ENCODE assay signal across 8 cellular contexts in genomic region chr17:43338886-43339516, GRCh38. TPM values are rescaled to one million over a fixed set of nuclear protein-coding genes. Genes with fewer than 3 reads are reported as not detected.
DNase-seq lines count a peak whose midpoint lies in the region; ATAC-seq, FAIRE-seq and TF ChIP-seq lines count a peak whose summit lies in the region.

No MANE protein-coding gene starts in this region.

- peaks cover 16% of the 10 kb centered on the region for H3K4me1 ChIP-seq in SJSA1 (replicated peaks)
- H3K4me1 ChIP-seq in adipocyte (ENCODE audit: control insufficient read depth, insufficient read depth, low read length): peaks cover 24% of the 10 kb centered on the region
- H3K4me1 ChIP-seq in right atrium auricular region: peaks cover 0 to 19% of the 10 kb centered on the region in 2 donors
- H3K4me1 ChIP-seq in smooth muscle cell (ENCODE audit: low read depth): peaks cover 4% of the 10 kb centered on the region

- no peak overlapping the region for H3K4me2 ChIP-seq in smooth muscle cell

- H3K79me2 ChIP-seq in smooth muscle cell (ENCODE audit: low read depth): no peaks in the 10 kb centered on the region

- TF ChIP-seq POLR2A in GM18505 (IDR thresholded peaks at IDR 0.05; ENCODE audit: borderline replicate concordance, extremely low read depth, insufficient read depth, insufficient read length): no peak

- no peaks in the 10 kb centered on the region for H4K20me1 ChIP-seq in smooth muscle cell (ENCODE audit: low read depth)

- DNase-seq in D721Med (ENCODE audit: insufficient read length, low spot score) (no peak), MG63 (peak; percentile 67), SJSA1 (ENCODE audit: low read depth in 1 of 2, low spot score in 2 of 2) (peak; percentile 62 to 84), adipocyte (ENCODE audit: low read depth) (peak; percentile 82), right atrium auricular region (ENCODE audit: low spot score) (peak; percentile 79), smooth muscle cell (lab: John Stamatoyannopoulos, UW; ENCODE audit: unreplicated experiment) (no peak)

- no peak overlapping the region for H3K9ac ChIP-seq in adipocyte (ENCODE audit: low read length)
- H3K9ac ChIP-seq in smooth muscle cell (ENCODE audit: low read depth): no peak overlapping the region

- TF ChIP-seq CTCF in D721Med (IDR thresholded peaks at IDR 0.05; ENCODE audit: insufficient read depth, missing control alignments) (peak; percentile 70), right atrium auricular region (IDR thresholded peaks at IDR 0.05) (peak; percentile 70 to 80), smooth muscle cell (IDR thresholded peaks at IDR 0.05; ENCODE audit: borderline replicate concordance, insufficient read depth, poor library complexity, severe bottlenecking) (peak; percentile 49)

- no peak overlapping the region for H3K4me3 ChIP-seq in MG63
- H3K4me3 ChIP-seq in SJSA1: no peak overlapping the region
- H3K4me3 ChIP-seq in adipocyte (ENCODE audit: low read length): no peak overlapping the region
- H3K4me3 ChIP-seq in right atrium auricular region: no peak overlapping the region
- H3K4me3 ChIP-seq in smooth muscle cell: no peak overlapping the region

- peaks cover 10% of the 10 kb centered on the region for H3F3A ChIP-seq in smooth muscle cell (ENCODE audit: low read depth)

- H3K9me3 ChIP-seq in MG63 (no peaks in the 10 kb centered on the region), SJSA1 (replicated peaks) (no peaks in the 10 kb centered on the region), adipocyte (ENCODE audit: control insufficient read depth, low read length) (no peaks in the 10 kb centered on the region), right atrium auricular region (no peaks in the 10 kb centered on the region), smooth muscle cell (replicated peaks; ENCODE audit: low read depth) (no peaks in the 10 kb centered on the region)

- H3K36me3 ChIP-seq in MG63 (peaks cover 3% of the 10 kb centered on the region; the same call in 1 of the 2 replicates), SJSA1 (peaks cover 20% of the 10 kb centered on the region), adipocyte (ENCODE audit: control insufficient read depth, insufficient read depth, low read length, severe bottlenecking) (no peaks in the 10 kb centered on the region), right atrium auricular region (no peaks in the 10 kb centered on the region), smooth muscle cell (ENCODE audit: low read depth) (no peaks in the 10 kb centered on the region)

- WGBS in smooth muscle cell (ENCODE audit: low lambda C conversion rate): 81% methylated on average over 11 of the region's 11 CpGs

- ATAC-seq in HG03280 (IDR thresholded peaks at IDR 0.05; ENCODE audit: unreplicated experiment) (no peak), GM18505 (IDR thresholded peaks at IDR 0.05; ENCODE audit: unreplicated experiment) (no peak)

- no peak for FAIRE-seq in D721Med (lab: Jason Lieb, UNC)

- H3K27me3 ChIP-seq in MG63 (no peaks in the 10 kb centered on the region), SJSA1 (replicated peaks) (no peaks in the 10 kb centered on the region), adipocyte (replicated peaks; ENCODE audit: control insufficient read depth, insufficient read depth, low read length) (no peaks in the 10 kb centered on the region), right atrium auricular region (no peaks in the 10 kb centered on the region), smooth muscle cell (ENCODE audit: low read depth) (no peaks in the 10 kb centered on the region)

- H2AFZ ChIP-seq in smooth muscle cell (ENCODE audit: low read depth): no peak overlapping the region

- H3K27ac ChIP-seq in SJSA1 (no peak overlapping the region), right atrium auricular region (no peak overlapping the region), smooth muscle cell (ENCODE audit: low read depth) (no peak overlapping the region)

RNA-seq across cellular contexts. Expression of gene ARL4D, which starts 59.8 kb away (rescaled TPM):
- 28.8 and 47.4 TPM in 2 replicates for total RNA-seq in MG63 (2014; rRNA removed; shearing (Covaris generic); ENCODE audit: low replicate concordance)
- 21.2 and 28.0 TPM in 2 replicates for total RNA-seq in SJSA1 (2014; rRNA removed; shearing (Covaris generic))
- total RNA-seq in right atrium auricular region (10 to 100 TPM in 1 of 2 donors, 1 to 10 TPM in 1; 5.5 to 24.1 TPM), smooth muscle cell (9.9 and 10.3 TPM in 2 replicates)
- polyA plus RNA-seq in smooth muscle cell: 25.9 and 27.6 TPM in 2 replicates

Comparison
In these comparisons a context has a peak if more than half of its experiments do, and no peak if none do; other contexts are left out.
1. DNase-seq: peak in MG63 (single experiment), SJSA1 (2 of 2), adipocyte (single experiment) and right atrium auricular region (single experiment); none in D721Med (single experiment) and smooth muscle cell (single experiment).
2. Peak in every context shown above with its lines, with median percentiles within 50 percentile points of each other: CTCF ChIP-seq.